In the genomic region with DNA sequence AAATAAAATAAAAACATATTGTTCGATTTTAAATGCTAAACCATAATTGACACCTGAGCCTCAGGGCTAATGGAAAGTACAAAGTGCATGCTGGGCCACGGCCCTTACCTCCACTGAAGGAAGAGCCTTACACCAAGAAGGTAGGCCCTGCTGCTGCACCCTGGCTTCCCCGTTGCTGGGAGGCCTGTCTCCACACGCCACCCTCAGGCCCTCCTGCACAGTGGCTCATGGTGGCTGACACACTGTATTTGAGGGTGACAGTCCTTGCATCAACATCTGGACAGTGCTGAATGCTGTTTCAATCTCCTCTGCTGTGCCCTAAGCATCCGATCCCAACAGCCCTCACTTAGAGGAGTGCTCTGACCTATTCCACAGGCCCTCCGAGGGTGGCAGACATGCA, we compare ENCODE assay signal across 12 cellular contexts. TPM values are rescaled to one million over a fixed set of nuclear protein-coding genes. Genes with fewer than 3 reads are reported as not detected.
DNase-seq lines count a peak whose midpoint lies in the region; FAIRE-seq and TF ChIP-seq lines count a peak whose summit lies in the region.
"Had no signal": no experiment of that assay in that cellular context is flagged by ENCODE, and none has a peak within 500 bp of the region (broad histone marks: within the 10 kb centered on the region; RNA-seq: fewer than 3 reads in every experiment).

No MANE protein-coding gene starts in this region.

- no peak overlapping the region for H2AFZ ChIP-seq in Loucy (ENCODE audit: low read length)
- H2AFZ ChIP-seq: PC-9 had no signal

- H3K79me2 ChIP-seq in Loucy (ENCODE audit: insufficient read depth, low read length): no peaks in the 10 kb centered on the region

- H3K9me3 ChIP-seq in Loucy (ENCODE audit: insufficient read depth, low read depth, low read length) (no peaks in the 10 kb centered on the region), endodermal cell (ENCODE audit: control insufficient read depth, low read length) (peaks cover 7% of the 10 kb centered on the region), small intestine (ENCODE audit: control insufficient read depth, low read depth) (no peaks in the 10 kb centered on the region)
- H3K9me3 ChIP-seq: A549 had no signal

- H3K9ac ChIP-seq in Loucy (ENCODE audit: low read depth, low read length, poor library complexity, severe bottlenecking) (no peak overlapping the region), endodermal cell (ENCODE audit: extremely low read depth, low read length, poor library complexity, severe bottlenecking) (no peak overlapping the region)

- H3K27me3 ChIP-seq in Loucy (ENCODE audit: insufficient read depth, low read length, poor library complexity, severe bottlenecking) (no peaks in the 10 kb centered on the region), endodermal cell (ENCODE audit: control insufficient read depth, insufficient read depth, low read length, poor library complexity, severe bottlenecking) (peaks cover 13% of the 10 kb centered on the region), small intestine (ENCODE audit: control insufficient read depth in 2 of 2, insufficient read depth in 2 of 2, low read length in 2 of 2) (no peaks in the 10 kb centered on the region)

- no peaks in the 10 kb centered on the region for H3K36me3 ChIP-seq in Loucy (ENCODE audit: insufficient read depth, low read length)
- no peaks in the 10 kb centered on the region for H3K36me3 ChIP-seq in endodermal cell (ENCODE audit: control insufficient read depth, insufficient read depth, low read length)
- no peaks in the 10 kb centered on the region for H3K36me3 ChIP-seq in small intestine (ENCODE audit: control insufficient read depth in 2 of 2, insufficient read depth in 2 of 2, low read length in 2 of 2)

- CTCF ChIA-PET in activated naive CD4-positive, alpha-beta T cell treated with anti-CD3 and anti-CD28 coated beads for 36 hours (lab: Charles Lee): interaction anchor here (1.0 kb wide), 1 partner anchor 41 kb away, joined by 3 read pairs; no protein-coding TSS in a partner anchor

- no peaks in the 10 kb centered on the region for H4K20me1 ChIP-seq in Loucy (ENCODE audit: insufficient read depth, low read length, poor library complexity, severe bottlenecking)

- H3F3A ChIP-seq in Loucy (ENCODE audit: low read depth): peaks cover 9% of the 10 kb centered on the region; the same call in 1 of the 2 replicates

- intact Hi-C loops in activated naive CD4-positive, alpha-beta T cell treated with anti-CD3 and anti-CD28 coated beads for 36 hours (cut with micrococcal nuclease): loop anchor here (1.0 to 5.0 kb wide), 2 partner anchors 100 to 171 kb away; no protein-coding TSS in a partner anchor

- TF ChIP-seq CTCF in Loucy (conservative IDR thresholded peaks at IDR 0.05; ENCODE audit: low read length) (peak; percentile 39; the same call in 1 of the 2 replicates), endodermal cell (conservative IDR thresholded peaks at IDR 0.05) (no peak)

- H3K27ac ChIP-seq in endodermal cell (ENCODE audit: low read depth, low read length): no peak overlapping the region
- no peak overlapping the region for H3K27ac ChIP-seq in small intestine (ENCODE audit: low read depth in 1 of 2, low read length in 1 of 2)
- H3K27ac ChIP-seq: A549, PC-9 had no signal

- 86 to 93% methylated on average over 5 to 6 of the region's 6 CpGs for WGBS in endodermal cell (ENCODE audit: insufficient coverage in 1 of 2, insufficient read length in 1 of 2), 2 experiments
- 46 to 77% (median 58%) methylated on average over 6 of the region's 6 CpGs for WGBS in small intestine, 3 donors

- no peaks in the 10 kb centered on the region for H3K27me3 Mint-ChIP-seq in activated naive CD4-positive, alpha-beta T cell treated with anti-CD3 and anti-CD28 coated beads for 36 hours (ENCODE audit: low read depth)
- peaks cover 16% of the 10 kb centered on the region for H3K27me3 Mint-ChIP-seq in endodermal cell (ENCODE audit: insufficient read depth)

- H3K4me1 ChIP-seq in Loucy (ENCODE audit: insufficient read depth, low read length, poor library complexity, severe bottlenecking): peaks cover 28% of the 10 kb centered on the region
- no peaks in the 10 kb centered on the region for H3K4me1 ChIP-seq in endodermal cell (ENCODE audit: control insufficient read depth, insufficient read depth, low read length)
- peaks cover 0 to 3% of the 10 kb centered on the region in 2 donors for H3K4me1 ChIP-seq in small intestine (ENCODE audit: control insufficient read depth in 2 of 2, insufficient read depth in 1 of 2, low read depth in 1 of 2, low read length in 1 of 2)

- DNase-seq in activated naive CD4-positive, alpha-beta T cell treated with anti-CD3 and anti-CD28 coated beads for 36 hours: peak; percentile 45
- DNase-seq in activated naive CD4-positive, alpha-beta T cell (lab: John Stamatoyannopoulos, UW): no peak
- DNase-seq in endodermal cell (peak; percentile 53), small intestine (peak; percentile 48), HK-2 (ENCODE audit: unreplicated experiment) (no peak), DMS 273 (lab: John Stamatoyannopoulos, UW; ENCODE audit: unreplicated experiment) (no peak)
- DNase-seq: NCI-H2107, NCI-H345, NCI-H526 treated with DMSO at 0.1 percent for 48 hours, PC-9 had no signal

- H3K9me3 Mint-ChIP-seq in activated naive CD4-positive, alpha-beta T cell treated with anti-CD3 and anti-CD28 coated beads for 36 hours: peaks cover 2% of the 10 kb centered on the region
- peaks cover 8% of the 10 kb centered on the region for H3K9me3 Mint-ChIP-seq in endodermal cell

- no peaks in the 10 kb centered on the region for H3K9me2 ChIP-seq in Loucy (replicated peaks; ENCODE audit: low read depth, low read length)

- H3K4me2 ChIP-seq in Loucy (ENCODE audit: low read depth, low read length, poor library complexity, severe bottlenecking): no peak overlapping the region
- H3K4me2 ChIP-seq: A549, PC-9 had no signal

- no peak overlapping the region for H3K27ac Mint-ChIP-seq in activated naive CD4-positive, alpha-beta T cell treated with anti-CD3 and anti-CD28 coated beads for 36 hours
- H3K27ac Mint-ChIP-seq in endodermal cell: no peak overlapping the region

- H3K4me1 Mint-ChIP-seq in activated naive CD4-positive, alpha-beta T cell treated with anti-CD3 and anti-CD28 coated beads for 36 hours (ENCODE audit: low read depth): peaks cover 42% of the 10 kb centered on the region
- H3K4me1 Mint-ChIP-seq in endodermal cell: peaks cover 23% of the 10 kb centered on the region

- H3K4me3 Mint-ChIP-seq in activated naive CD4-positive, alpha-beta T cell treated with anti-CD3 and anti-CD28 coated beads for 36 hours: no peak overlapping the region
- H3K4me3 Mint-ChIP-seq in endodermal cell: no peak overlapping the region

- H3K36me3 Mint-ChIP-seq in activated naive CD4-positive, alpha-beta T cell treated with anti-CD3 and anti-CD28 coated beads for 36 hours (ENCODE audit: low read depth): peaks cover 3% of the 10 kb centered on the region
- peaks cover 3% of the 10 kb centered on the region for H3K36me3 Mint-ChIP-seq in endodermal cell (ENCODE audit: low read depth)

- no peak for FAIRE-seq in small intestine (lab: Jason Lieb, UNC)
- FAIRE-seq: A549 had no signal

- H3K4me3 ChIP-seq in Loucy (ENCODE audit: low read length, poor library complexity, severe bottlenecking) (no peak overlapping the region), endodermal cell (ENCODE audit: low read length) (no peak overlapping the region), small intestine (ENCODE audit: low read depth in 1 of 2, low read length in 2 of 2) (no peak overlapping the region)
- H3K4me3 ChIP-seq: A549, PC-9 had no signal

RNA-seq across cellular contexts. Expression of a gene that starts 39.3 kb away (rescaled TPM):
- total RNA-seq in activated naive CD4-positive, alpha-beta T cell treated with anti-CD3 and anti-CD28 coated beads for 36 hours: 1 to 10 TPM; 1.1 to 1.3 TPM
- not detected for total RNA-seq in endodermal cell
- 0.32 TPM for polyA plus RNA-seq in endodermal cell (2013, experiment 1 of 2)
- polyA plus RNA-seq in endodermal cell (2013, experiment 2 of 2): 0.62 TPM
- under 1 TPM in 1 of 3 donors, not detected in 2; 0.09 TPM for polyA plus RNA-seq in small intestine
- total RNA-seq: PC-9 had no signal

Comparison
In these comparisons a context has a peak if more than half of its experiments do, and no peak if none do; other contexts are left out.
1. DNase-seq: peak in activated naive CD4-positive, alpha-beta T cell treated with anti-CD3 and anti-CD28 coated beads for 36 hours (single experiment), endodermal cell (single experiment) and small intestine (single experiment); none in activated naive CD4-positive, alpha-beta T cell (0 of 4), HK-2 (single experiment) and DMS 273 (single experiment).